9 cellular contexts compared by ENCODE assay signal in the genomic region with DNA sequence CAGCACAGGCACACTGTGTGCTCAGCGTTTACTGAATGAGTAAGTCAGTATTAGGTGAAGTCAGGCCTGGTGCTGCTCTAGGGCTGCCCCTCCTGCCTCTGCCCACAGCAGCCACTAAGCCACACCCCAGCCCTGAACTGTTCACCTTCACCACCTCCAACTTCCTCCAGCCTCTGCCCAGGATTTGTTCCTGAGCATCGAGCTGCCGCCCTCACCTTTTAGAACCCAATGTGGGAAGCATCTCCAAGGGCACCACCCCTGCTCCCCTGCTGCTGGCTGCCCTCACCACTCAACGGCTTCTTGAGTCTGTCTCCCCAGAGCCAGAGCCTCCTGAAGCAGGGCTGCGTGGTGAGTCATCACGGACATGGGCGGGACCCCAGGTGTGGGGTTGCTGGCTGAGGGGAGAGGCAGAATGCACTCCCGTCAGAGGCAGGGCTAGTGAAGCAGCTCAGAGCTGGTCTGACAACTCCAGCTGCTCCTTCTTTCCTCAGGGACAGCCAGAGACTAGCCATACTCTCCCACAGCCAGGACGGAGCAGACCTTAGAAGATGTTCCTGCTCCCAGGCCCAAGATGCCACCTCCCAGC. TPM values are rescaled to one million over a fixed set of nuclear protein-coding genes. Genes with fewer than 3 reads are reported as not detected.
A peak's percentile ranks its signal among the peaks of the same experiment; 100 is the strongest.
DNase-seq lines count a peak whose midpoint lies in the region; ATAC-seq, FAIRE-seq and TF ChIP-seq lines count a peak whose summit lies in the region.
"Had no signal": no experiment of that assay in that cellular context is flagged by ENCODE, and none has a peak within 500 bp of the region (broad histone marks: within the 10 kb centered on the region; RNA-seq: fewer than 3 reads in every experiment).

No MANE protein-coding gene starts in this region.

- H4K20me1 ChIP-seq in GM12878 (ENCODE audit: control insufficient read depth, insufficient read depth) = no peaks in the 10 kb centered on the region

- CTCF ChIA-PET in GM12878 (lab: Yijun Ruan, JAX) = no interaction called here

- TF ChIP-seq EP300 in GM12878 (IDR thresholded peaks at IDR 0.05; ENCODE audit: borderline replicate concordance in 1 of 2, control insufficient read depth in 1 of 2, low read depth in 2 of 2, low read length in 2 of 2) = no peak

- intact Hi-C loops in GM12878 (cut with micrococcal nuclease; ENCODE audit: unreplicated experiment) = no loop called here

- H3K36me3 ChIP-seq in GM12878 (ENCODE audit: control insufficient read depth in 2 of 2, insufficient read depth in 2 of 2, low read length in 1 of 2) = peaks cover 0 to 2% of the 10 kb centered on the region in 2 experiments; a peak in 1 of 4 replicates

- SMC1A ChIA-PET in GM12878 (lab: Charles Lee; ENCODE audit: uncharacterized antibody, unreplicated experiment) = interaction anchor here (0.7 to 1.3 kb wide), 3 partner anchors 17 to 44 kb away, joined by 3 to 4 read pairs (median 3); no protein-coding TSS in a partner anchor

- H3K4me1 ChIP-seq in GM12878 (ENCODE audit: control insufficient read depth, insufficient read depth, low read length) = peaks cover 18% of the 10 kb centered on the region

- no peak overlapping the region for H3K27ac ChIP-seq in GM12878 (ENCODE audit: control insufficient read depth, insufficient read depth)

- peaks cover 22 to 32% of the 10 kb centered on the region in 2 donors for H3K4me1 Mint-ChIP-seq in natural killer cell treated with Interleukin-12 subunit alpha and Interleukin-12 subunit beta and Interleukin-15 and Interleukin-18, amount 100 ng/mL, for 72 hours (ENCODE audit: low read depth in 2 of 2)

- H3K4me3 ChIP-seq in GM12878 = no peak overlapping the region

- no peak for TF ChIP-seq POLR2A in GM12878 (IDR thresholded peaks at IDR 0.05; ENCODE audit: low read depth, low read length)

- no peaks in the 10 kb centered on the region for H3K36me3 Mint-ChIP-seq in natural killer cell treated with Interleukin-12 subunit alpha and Interleukin-12 subunit beta and Interleukin-15 and Interleukin-18, amount 100 ng/mL, for 72 hours

- peak overlapping the region; percentile 1 for H3K4me3 Mint-ChIP-seq in natural killer cell treated with Interleukin-12 subunit alpha and Interleukin-12 subunit beta and Interleukin-15 and Interleukin-18, amount 100 ng/mL, for 72 hours

- H3K9ac ChIP-seq in GM12878 (ENCODE audit: control insufficient read depth, insufficient read depth, low read length) = no peak overlapping the region

- H3K9me3 Mint-ChIP-seq in natural killer cell treated with Interleukin-12 subunit alpha and Interleukin-12 subunit beta and Interleukin-15 and Interleukin-18, amount 100 ng/mL, for 72 hours = no peaks in the 10 kb centered on the region

- ATAC-seq in SK-N-SH treated with all-trans-retinoic acid at 6 μM for 48 hours = peak; percentile 5; the same call in 2 of the 3 replicates
- ATAC-seq in GM12878 = peak; percentile 54
- ATAC-seq in natural killer cell treated with Interleukin-12 subunit alpha and Interleukin-12 subunit beta and Interleukin-15 and Interleukin-18, amount 100 ng/mL, for 72 hours = no peak
- no peak for ATAC-seq in GM21515 (IDR thresholded peaks at IDR 0.05; ENCODE audit: unreplicated experiment)
- ATAC-seq in HG03280 (IDR thresholded peaks at IDR 0.05; ENCODE audit: unreplicated experiment) = no peak

- H3K4me2 ChIP-seq in GM12878 (ENCODE audit: control insufficient read depth, insufficient read depth) = no peak overlapping the region

- RAD21 ChIA-PET in GM12878 (lab: Charles Lee; ENCODE audit: unreplicated experiment) = interaction anchor here (0.9 kb wide), 1 partner anchor 17 kb away, joined by 3 read pairs; a partner anchor contains a TSS

- no peaks in the 10 kb centered on the region for H3K27me3 ChIP-seq in GM12878 (replicated peaks in 1 of 2; ENCODE audit: control insufficient read depth in 2 of 2, insufficient read depth in 2 of 2, low read length in 1 of 2)

- H2AFZ ChIP-seq in GM12878 (ENCODE audit: control insufficient read depth, low read depth, low read length) = no peak overlapping the region

- FAIRE-seq in GM12878 (lab: Jason Lieb, UNC) (peak; percentile 47), GM19239 (lab: Jason Lieb, UNC) (no peak)
- FAIRE-seq: colon had no signal

- peak; percentile 51 for DNase-seq in DMS79 treated with DMSO at 0.1 percent for 48 hours (lab: John Stamatoyannopoulos, UW)
- DNase-seq in GM12878 (ENCODE audit: low read depth, low spot score) = no peak
- DNase-seq in natural killer cell treated with Interleukin-12 subunit alpha and Interleukin-12 subunit beta and Interleukin-15 and Interleukin-18, amount 100 ng/mL, for 72 hours (ENCODE audit: low spot score) = peak; percentile 49
- no peak for DNase-seq in foreskin melanocyte
- no peak for DNase-seq in GM19239 (ENCODE audit: insufficient read length, low spot score)

- no peak for TF ChIP-seq RAD21 in GM12878 (IDR thresholded peaks at IDR 0.05; ENCODE audit: insufficient read depth, low read depth, low read length)

- H3K9me3 ChIP-seq in GM12878 (replicated peaks; ENCODE audit: control insufficient read depth, insufficient read depth, low read length) = no peaks in the 10 kb centered on the region

- no TSS peak for BruUV-seq in GM12878 (replicated peaks; lab: Mats Ljungman, UMichigan)

- H3K27ac Mint-ChIP-seq in natural killer cell treated with Interleukin-12 subunit alpha and Interleukin-12 subunit beta and Interleukin-15 and Interleukin-18, amount 100 ng/mL, for 72 hours = peak overlapping the region in 1 of 2 donors; percentile 53

- no peak for TF ChIP-seq CTCF in GM12878 (IDR thresholded peaks at IDR 0.05 in 2 of 3, conservative IDR thresholded peaks at IDR 0.05 in 1 of 3; ENCODE audit: control insufficient read depth in 2 of 3, extremely low read depth in 1 of 3, insufficient read depth in 1 of 3, low read depth in 3 of 3, low read length in 3 of 3)

- H3K79me2 ChIP-seq in GM12878 (ENCODE audit: control insufficient read depth, insufficient read depth, low read length) = peaks cover 5% of the 10 kb centered on the region

- no peaks in the 10 kb centered on the region for H3K27me3 Mint-ChIP-seq in natural killer cell treated with Interleukin-12 subunit alpha and Interleukin-12 subunit beta and Interleukin-15 and Interleukin-18, amount 100 ng/mL, for 72 hours

- in situ Hi-C loops in GM12878 (cut with MboI) = no loop called here

- POLR2A ChIA-PET in GM12878 (lab: Charles Lee) = interaction anchor here (0.6 to 1.6 kb wide), 5 partner anchors 10 to 322 kb away, joined by 3 to 7 read pairs (median 5); a partner anchor contains a TSS

- WGBS in GM12878 (ENCODE audit: insufficient coverage, insufficient replicate concordance, low lambda C conversion rate, missing lambda C conversion rate) = 25% methylated on average over 9 of the region's 9 CpGs

RNA-seq across cellular contexts. Expression of a gene that starts 5.8 kb away (rescaled TPM):
- 17.5 and 19.1 TPM in 2 replicates for total RNA-seq in GM12878 (2013; cell fraction: nucleolus; rRNA removed)
- 17.7 and 21.8 TPM in 2 replicates for total RNA-seq in GM12878 (2014; rRNA removed)
- 7.6 and 7.7 TPM in 2 replicates for total RNA-seq in GM12878 (2014; rRNA removed; fragmentation: Illumina TruSeq; extraction: Trizol)
- 12.4 and 14.8 TPM in 2 replicates for total RNA-seq in GM12878 (2021)
- polyA plus RNA-seq in GM12878 (2011; ENCODE audit: low read depth) = 22.0 TPM
- 6.0 and 11.0 TPM in 2 replicates for polyA plus RNA-seq in GM12878 (2011; rRNA removed)
- 17.1 and 24.4 TPM in 2 replicates for polyA plus RNA-seq in GM12878 (2011; cell fraction: cytosol; rRNA removed)
- polyA plus RNA-seq in GM12878 (2011; cell fraction: nucleus; rRNA removed) = 20.1 and 21.1 TPM in 2 replicates
- polyA plus RNA-seq in GM12878 (2012) = 5.0 and 5.8 TPM in 2 replicates
- 0.87 and 6.4 TPM in 2 replicates for polyA plus RNA-seq in GM12878 (2014; fragmentation: Illumina TruSeq; extraction: Trizol)
- under 1 TPM; 0.06 to 0.31 TPM for polyA plus RNA-seq in GM12878 (2014; fragmentation: Nextera tagmentation; extraction: Ambion mirVana)
- 14.4 and 21.2 TPM in 2 replicates for polyA plus RNA-seq in GM12878 (2014; rRNA removed)
- polyA plus RNA-seq in GM12878 (2016; fragmentation: Nextera tagmentation; extraction: Ambion mirVana) = 10 to 100 TPM; 17.1 to 17.4 TPM
- polyA minus RNA-seq in GM12878 (2011; rRNA and poly(A)+ RNA removed) = 14.8 and 27.1 TPM in 2 replicates
- 6.5 and 7.4 TPM in 2 replicates for polyA minus RNA-seq in GM12878 (2011; cell fraction: cytosol; rRNA and poly(A)+ RNA removed)
- 12.2 and 21.7 TPM in 2 replicates for polyA minus RNA-seq in GM12878 (2011; cell fraction: nucleus; rRNA and poly(A)+ RNA removed)
- 10 to 100 TPM in 1 of 2 donors, 1 to 10 TPM in 1; 5.6 to 11.1 TPM for total RNA-seq in natural killer cell treated with Interleukin-12 subunit alpha and Interleukin-12 subunit beta and Interleukin-15 and Interleukin-18, amount 100 ng/mL, for 72 hours

RNA-seq across cellular contexts. Expression of a gene that starts 11.3 kb away (rescaled TPM):
- total RNA-seq in GM12878 (2013; cell fraction: nucleolus; rRNA removed) = 4.4 and 6.3 TPM in 2 replicates
- total RNA-seq in GM12878 (2014; rRNA removed) = 31.1 and 34.7 TPM in 2 replicates
- total RNA-seq in GM12878 (2014; rRNA removed; fragmentation: Illumina TruSeq; extraction: Trizol) = 17.7 and 18.0 TPM in 2 replicates
- total RNA-seq in GM12878 (2021) = 33.8 and 34.5 TPM in 2 replicates
- polyA plus RNA-seq in GM12878 (2011; ENCODE audit: low read depth) = 14.4 TPM
- polyA plus RNA-seq in GM12878 (2011; rRNA removed) = 24.3 and 37.8 TPM in 2 replicates
- 45.3 and 51.3 TPM in 2 replicates for polyA plus RNA-seq in GM12878 (2011; cell fraction: cytosol; rRNA removed)
- polyA plus RNA-seq in GM12878 (2011; cell fraction: nucleus; rRNA removed) = 20.5 and 21.8 TPM in 2 replicates
- 21.3 and 26.7 TPM in 2 replicates for polyA plus RNA-seq in GM12878 (2012)
- 24.3 and 27.0 TPM in 2 replicates for polyA plus RNA-seq in GM12878 (2014; fragmentation: Illumina TruSeq; extraction: Trizol)
- polyA plus RNA-seq in GM12878 (2014; fragmentation: Nextera tagmentation; extraction: Ambion mirVana) = 10 to 100 TPM in 1 of 2 experiments, 1 to 10 TPM in 1; 4.0 to 10.2 TPM
- polyA plus RNA-seq in GM12878 (2014; rRNA removed) = 69.4 and 79.5 TPM in 2 replicates
- polyA plus RNA-seq in GM12878 (2016; fragmentation: Nextera tagmentation; extraction: Ambion mirVana) = 10 to 100 TPM; 71.1 to 73.8 TPM
- polyA minus RNA-seq in GM12878 (2011; rRNA and poly(A)+ RNA removed) = 14.0 and 16.5 TPM in 2 replicates
- 4.1 and 4.5 TPM in 2 replicates for polyA minus RNA-seq in GM12878 (2011; cell fraction: cytosol; rRNA and poly(A)+ RNA removed)
- 6.2 and 7.7 TPM in 2 replicates for polyA minus RNA-seq in GM12878 (2011; cell fraction: nucleus; rRNA and poly(A)+ RNA removed)
- 10 to 100 TPM; 26.9 to 31.9 TPM for total RNA-seq in natural killer cell treated with Interleukin-12 subunit alpha and Interleukin-12 subunit beta and Interleukin-15 and Interleukin-18, amount 100 ng/mL, for 72 hours

RNA-seq across cellular contexts. Expression of a gene that starts 13.4 kb away (rescaled TPM):
- total RNA-seq in GM12878 (2013; cell fraction: nucleolus; rRNA removed) = 0.65 and 0.91 TPM in 2 replicates
- 0.06 and 0.33 TPM in 2 replicates for total RNA-seq in GM12878 (2014; rRNA removed)
- 0.09 and 0.36 TPM in 2 replicates for total RNA-seq in GM12878 (2014; rRNA removed; fragmentation: Illumina TruSeq; extraction: Trizol)
- 0.40 and 0.49 TPM in 2 replicates for total RNA-seq in GM12878 (2021)
- polyA plus RNA-seq in GM12878 (2011; ENCODE audit: low read depth) = not detected
- 0.04 and 0.07 TPM in 2 replicates for polyA plus RNA-seq in GM12878 (2011; rRNA removed)
- polyA plus RNA-seq in GM12878 (2011; cell fraction: cytosol; rRNA removed) = 0.03 TPM in 2 replicates
- polyA plus RNA-seq in GM12878 (2011; cell fraction: nucleus; rRNA removed) = 0.25 and 0.37 TPM in 2 replicates
- polyA plus RNA-seq in GM12878 (2012) = 0.20 and 0.25 TPM in 2 replicates
- polyA plus RNA-seq in GM12878 (2014; fragmentation: Illumina TruSeq; extraction: Trizol) = 0.07 TPM in 1 of 2 replicates, not detected in the other
- not detected for polyA plus RNA-seq in GM12878 (2014; fragmentation: Nextera tagmentation; extraction: Ambion mirVana)
- polyA plus RNA-seq in GM12878 (2014; rRNA removed) = 0.13 and 0.20 TPM in 2 replicates
- polyA plus RNA-seq in GM12878 (2016; fragmentation: Nextera tagmentation; extraction: Ambion mirVana) = under 1 TPM; 0.23 to 0.55 TPM
- polyA minus RNA-seq in GM12878 (2011; rRNA and poly(A)+ RNA removed) = 0.26 TPM in 1 of 2 replicates, not detected in the other
- polyA minus RNA-seq in GM12878 (2011; cell fraction: cytosol; rRNA and poly(A)+ RNA removed) = 3.2 TPM in 1 of 2 replicates, not detected in the other
- 1.1 TPM in 1 of 2 replicates, not detected in the other for polyA minus RNA-seq in GM12878 (2011; cell fraction: nucleus; rRNA and poly(A)+ RNA removed)
- total RNA-seq in natural killer cell treated with Interleukin-12 subunit alpha and Interleukin-12 subunit beta and Interleukin-15 and Interleukin-18, amount 100 ng/mL, for 72 hours = under 1 TPM; 0.25 to 0.26 TPM

RNA-seq across cellular contexts. Expression of a gene that starts 17.5 kb away (rescaled TPM):
- total RNA-seq in GM12878 (2013; cell fraction: nucleolus; rRNA removed) = 4.9 and 6.0 TPM in 2 replicates
- 3.6 and 4.0 TPM in 2 replicates for total RNA-seq in GM12878 (2014; rRNA removed)
- total RNA-seq in GM12878 (2014; rRNA removed; fragmentation: Illumina TruSeq; extraction: Trizol) = 2.0 and 2.4 TPM in 2 replicates
- 2.8 and 3.9 TPM in 2 replicates for total RNA-seq in GM12878 (2021)
- polyA plus RNA-seq in GM12878 (2011; ENCODE audit: low read depth) = 0.59 TPM
- polyA plus RNA-seq in GM12878 (2011; rRNA removed) = 0.94 and 1.4 TPM in 2 replicates
- polyA plus RNA-seq in GM12878 (2011; cell fraction: cytosol; rRNA removed) = 3.3 and 4.1 TPM in 2 replicates
- polyA plus RNA-seq in GM12878 (2011; cell fraction: nucleus; rRNA removed) = 6.3 and 6.4 TPM in 2 replicates
- polyA plus RNA-seq in GM12878 (2012) = 1.0 and 1.6 TPM in 2 replicates
- 0.49 and 1.8 TPM in 2 replicates for polyA plus RNA-seq in GM12878 (2014; fragmentation: Illumina TruSeq; extraction: Trizol)
- polyA plus RNA-seq in GM12878 (2014; fragmentation: Nextera tagmentation; extraction: Ambion mirVana) = under 1 TPM; 0.37 TPM
- polyA plus RNA-seq in GM12878 (2014; rRNA removed) = 3.7 and 4.0 TPM in 2 replicates
- polyA plus RNA-seq in GM12878 (2016; fragmentation: Nextera tagmentation; extraction: Ambion mirVana) = 1 to 10 TPM; 4.1 to 4.2 TPM
- 1.0 and 4.2 TPM in 2 replicates for polyA minus RNA-seq in GM12878 (2011; rRNA and poly(A)+ RNA removed)
- polyA minus RNA-seq in GM12878 (2011; cell fraction: cytosol; rRNA and poly(A)+ RNA removed) = 1.5 and 1.6 TPM in 2 replicates
- polyA minus RNA-seq in GM12878 (2011; cell fraction: nucleus; rRNA and poly(A)+ RNA removed) = 4.2 and 5.4 TPM in 2 replicates
- 1 to 10 TPM; 5.5 to 5.6 TPM for total RNA-seq in natural killer cell treated with Interleukin-12 subunit alpha and Interleukin-12 subunit beta and Interleukin-15 and Interleukin-18, amount 100 ng/mL, for 72 hours

RNA-seq across cellular contexts. Expression of a gene that starts 17.5 kb away (rescaled TPM):
- 24.5 and 24.6 TPM in 2 replicates for total RNA-seq in GM12878 (2013; cell fraction: nucleolus; rRNA removed)
- total RNA-seq in GM12878 (2014; rRNA removed) (8.5 and 9.2 TPM in 2 replicates), GM12878 (2014; rRNA removed; fragmentation: Illumina TruSeq; extraction: Trizol) (2.9 and 3.8 TPM in 2 replicates), GM12878 (2021) (9.0 and 9.1 TPM in 2 replicates)
- polyA plus RNA-seq in GM12878 (2011; ENCODE audit: low read depth) = 3.1 TPM
- polyA plus RNA-seq in GM12878 (2011; rRNA removed) (2.4 and 5.1 TPM in 2 replicates), GM12878 (2014; fragmentation: Illumina TruSeq; extraction: Trizol) (2.6 and 6.4 TPM in 2 replicates), GM12878 (2014; fragmentation: Nextera tagmentation; extraction: Ambion mirVana) (under 1 TPM; 0.48 to 0.62 TPM), GM12878 (2014; rRNA removed) (12.7 and 13.6 TPM in 2 replicates), GM12878 (2016; fragmentation: Nextera tagmentation; extraction: Ambion mirVana) (1 to 10 TPM; 7.0 to 8.0 TPM)
- polyA plus RNA-seq in GM12878 (2011; cell fraction: cytosol; rRNA removed) = 11.0 and 11.9 TPM in 2 replicates
- polyA plus RNA-seq in GM12878 (2011; cell fraction: nucleus; rRNA removed) = 39.0 and 44.2 TPM in 2 replicates
- polyA plus RNA-seq in GM12878 (2012) = 7.8 and 11.0 TPM in 2 replicates
- polyA minus RNA-seq in GM12878 (2011; rRNA and poly(A)+ RNA removed) = 7.8 and 20.4 TPM in 2 replicates
- 3.2 TPM in 2 replicates for polyA minus RNA-seq in GM12878 (2011; cell fraction: cytosol; rRNA and poly(A)+ RNA removed)
- polyA minus RNA-seq in GM12878 (2011; cell fraction: nucleus; rRNA and poly(A)+ RNA removed) = 19.7 and 30.1 TPM in 2 replicates
- 10 to 100 TPM; 13.2 to 15.7 TPM for total RNA-seq in natural killer cell treated with Interleukin-12 subunit alpha and Interleukin-12 subunit beta and Interleukin-15 and Interleukin-18, amount 100 ng/mL, for 72 hours

Comparison
In these comparisons a context has a peak if more than half of its experiments do, and no peak if none do; other contexts are left out.
1. DNase-seq: peak in DMS79 treated with DMSO at 0.1 percent for 48 hours (single experiment) and natural killer cell treated with Interleukin-12 subunit alpha and Interleukin-12 subunit beta and Interleukin-15 and Interleukin-18, amount 100 ng/mL, for 72 hours (single experiment); none in GM12878 (single experiment), foreskin melanocyte (single experiment) and GM19239 (single experiment).
2. ATAC-seq: peak in SK-N-SH treated with all-trans-retinoic acid at 6 μM for 48 hours (single experiment) and GM12878 (single experiment); none in natural killer cell treated with Interleukin-12 subunit alpha and Interleukin-12 subunit beta and Interleukin-15 and Interleukin-18, amount 100 ng/mL, for 72 hours (0 of 2), GM21515 (single experiment) and HG03280 (single experiment).